ENCODE assay signal across 1 cellular context in the genomic region with DNA sequence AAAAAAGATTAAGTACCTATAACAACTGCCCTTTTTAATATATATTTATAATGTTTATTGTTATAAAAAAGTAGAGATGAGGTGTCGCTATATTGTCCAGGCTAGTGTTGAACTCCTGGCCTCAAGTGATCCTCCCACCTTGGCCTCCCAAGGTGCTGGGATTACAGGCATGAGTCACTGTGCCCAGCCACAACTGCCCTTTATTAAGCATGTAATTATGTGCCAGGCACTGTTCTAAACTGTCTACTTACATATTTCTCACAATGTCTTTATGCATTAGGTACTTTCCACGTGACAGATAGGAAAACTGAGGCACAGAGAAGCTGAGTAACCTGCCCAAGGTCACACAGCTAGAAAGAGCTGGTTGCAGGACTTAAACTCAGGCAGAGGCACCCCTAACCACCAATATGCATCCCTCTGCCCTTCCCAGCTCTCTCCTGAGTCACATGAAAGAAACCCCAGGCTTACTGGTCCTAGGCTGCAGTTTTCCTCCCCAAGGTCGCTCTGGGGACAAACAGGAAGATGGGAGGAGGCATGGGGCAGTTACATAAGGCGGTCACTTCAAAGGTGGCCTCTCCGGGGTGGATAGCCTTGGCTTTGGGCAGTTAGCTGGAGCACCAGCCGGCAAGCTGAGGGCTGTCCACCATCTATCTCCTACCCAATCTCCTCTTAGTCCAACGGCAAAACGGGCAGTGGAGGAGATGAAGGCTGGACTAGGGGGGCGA.
TF ChIP-seq lines count a peak whose summit lies in the region.

No MANE protein-coding gene starts in this region.

TF ChIP-seq in HepG2, 621 proteins besides CTCF, POLR2A, EP300 and RAD21 (continued from another document and continues in another):
- TF ChIP-seq, protein P1, sequence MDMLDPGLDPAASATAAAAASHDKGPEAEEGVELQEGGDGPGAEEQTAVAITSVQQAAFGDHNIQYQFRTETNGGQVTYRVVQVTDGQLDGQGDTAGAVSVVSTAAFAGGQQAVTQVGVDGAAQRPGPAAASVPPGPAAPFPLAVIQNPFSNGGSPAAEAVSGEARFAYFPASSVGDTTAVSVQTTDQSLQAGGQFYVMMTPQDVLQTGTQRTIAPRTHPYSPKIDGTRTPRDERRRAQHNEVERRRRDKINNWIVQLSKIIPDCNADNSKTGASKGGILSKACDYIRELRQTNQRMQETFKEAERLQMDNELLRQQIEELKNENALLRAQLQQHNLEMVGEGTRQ (IDR thresholded peaks at IDR 0.05; ENCODE audit: low read depth, low read length) = no peak
- TF ChIP-seq, protein P1 (CRISPR knock-in tag; IDR thresholded peaks at IDR 0.05; ENCODE audit: borderline replicate concordance) = no peak
- no peak for TF ChIP-seq SNAPC5 (CRISPR knock-in tag; IDR thresholded peaks at IDR 0.05; ENCODE audit: borderline replicate concordance)
- no peak for TF ChIP-seq ZIK1 (CRISPR knock-in tag; IDR thresholded peaks at IDR 0.05; ENCODE audit: borderline replicate concordance, low read depth)
- TF ChIP-seq ZNF780A (CRISPR knock-in tag; IDR thresholded peaks at IDR 0.05) = no peak
- peak; percentile 66; the same call in 1 of the 2 replicates for TF ChIP-seq SMAD1 (CRISPR knock-in tag; IDR thresholded peaks at IDR 0.05; ENCODE audit: borderline replicate concordance, low read depth)
- TF ChIP-seq E2F5 (CRISPR knock-in tag; conservative IDR thresholded peaks at IDR 0.05) = no peak
- TF ChIP-seq ATRX (CRISPR knock-in tag; IDR thresholded peaks at IDR 0.05; ENCODE audit: borderline replicate concordance) = no peak
- peak; percentile 86; the same call in 1 of the 2 replicates for TF ChIP-seq ZNF788 (CRISPR knock-in tag; IDR thresholded peaks at IDR 0.05; ENCODE audit: borderline replicate concordance)
- TF ChIP-seq HOXA5 (CRISPR knock-in tag; IDR thresholded peaks at IDR 0.05) = 0 out of 2 replicates have a peak, but pooled peaks have one; percentile 25
- no peak for TF ChIP-seq MYNN (CRISPR knock-in tag; IDR thresholded peaks at IDR 0.05; ENCODE audit: low read depth)
- TF ChIP-seq ZNF451 (CRISPR knock-in tag; IDR thresholded peaks at IDR 0.05) = no peak
- no peak for TF ChIP-seq ZNF558 (CRISPR knock-in tag; IDR thresholded peaks at IDR 0.05; ENCODE audit: borderline replicate concordance)
- TF ChIP-seq ATM (IDR thresholded peaks at IDR 0.05; ENCODE audit: borderline replicate concordance) = no peak
- TF ChIP-seq ZBTB37 (CRISPR knock-in tag; IDR thresholded peaks at IDR 0.05) = no peak
- TF ChIP-seq TBL1XR1 (IDR thresholded peaks at IDR 0.05; ENCODE audit: borderline replicate concordance, low read length, partially characterized antibody) = peak; percentile 91
- peak; percentile 72; the same call in 1 of the 2 replicates for TF ChIP-seq POGK (CRISPR knock-in tag; conservative IDR thresholded peaks at IDR 0.05)
- no peak for TF ChIP-seq HMGA1 (CRISPR knock-in tag; conservative IDR thresholded peaks at IDR 0.05)
- peak; percentile 52; the same call in 1 of the 2 replicates for TF ChIP-seq GFI1 (CRISPR knock-in tag; IDR thresholded peaks at IDR 0.05; ENCODE audit: borderline replicate concordance)
- TF ChIP-seq PBX3 (CRISPR knock-in tag; IDR thresholded peaks at IDR 0.05; ENCODE audit: borderline replicate concordance) = no peak
- no peak; the same call in 1 of the 2 replicates for TF ChIP-seq SIX1 (CRISPR knock-in tag; IDR thresholded peaks at IDR 0.05; ENCODE audit: borderline replicate concordance)
- no peak for TF ChIP-seq ATAD3A (CRISPR knock-in tag; IDR thresholded peaks at IDR 0.05)
- peak; percentile 65 for TF ChIP-seq GABPB1 (CRISPR knock-in tag; IDR thresholded peaks at IDR 0.05)
- no peak for TF ChIP-seq CREB3 (CRISPR knock-in tag; IDR thresholded peaks at IDR 0.05)
- TF ChIP-seq IRF2 (CRISPR knock-in tag; IDR thresholded peaks at IDR 0.05) = peak; percentile 92
- TF ChIP-seq ZNF382 (CRISPR knock-in tag; IDR thresholded peaks at IDR 0.05; ENCODE audit: borderline replicate concordance) = no peak
- TF ChIP-seq MIER2 (CRISPR knock-in tag; IDR thresholded peaks at IDR 0.05) = peak; percentile 77
- TF ChIP-seq ZNF335 (CRISPR knock-in tag; IDR thresholded peaks at IDR 0.05) = peak; percentile 49; the same call in 1 of the 2 replicates
- TF ChIP-seq CBX1 (IDR thresholded peaks at IDR 0.05; ENCODE audit: low read depth) = no peak
- no peak for TF ChIP-seq ZNF749 (CRISPR knock-in tag; IDR thresholded peaks at IDR 0.05; ENCODE audit: borderline replicate concordance)
- no peak for TF ChIP-seq ZNF468 (CRISPR knock-in tag; IDR thresholded peaks at IDR 0.05)
- no peak for TF ChIP-seq HCFC1 (IDR thresholded peaks at IDR 0.05; ENCODE audit: low read depth, low read length)
- TF ChIP-seq, protein P2, sequence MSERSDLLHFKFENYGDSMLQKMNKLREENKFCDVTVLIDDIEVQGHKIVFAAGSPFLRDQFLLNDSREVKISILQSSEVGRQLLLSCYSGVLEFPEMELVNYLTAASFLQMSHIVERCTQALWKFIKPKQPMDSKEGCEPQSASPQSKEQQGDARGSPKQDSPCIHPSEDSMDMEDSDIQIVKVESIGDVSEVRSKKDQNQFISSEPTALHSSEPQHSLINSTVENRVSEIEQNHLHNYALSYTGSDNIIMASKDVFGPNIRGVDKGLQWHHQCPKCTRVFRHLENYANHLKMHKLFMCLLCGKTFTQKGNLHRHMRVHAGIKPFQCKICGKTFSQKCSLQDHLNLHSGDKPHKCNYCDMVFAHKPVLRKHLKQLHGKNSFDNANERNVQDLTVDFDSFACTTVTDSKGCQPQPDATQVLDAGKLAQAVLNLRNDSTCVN (CRISPR knock-in tag; IDR thresholded peaks at IDR 0.05; ENCODE audit: borderline replicate concordance) = peak; percentile 50; the same call in 1 of the 2 replicates
- no peak for TF ChIP-seq GTF2F1 (IDR thresholded peaks at IDR 0.05; ENCODE audit: low read length)
- TF ChIP-seq ZNF12 (CRISPR knock-in tag; IDR thresholded peaks at IDR 0.05) = no peak
- no peak for TF ChIP-seq ATF5 (CRISPR knock-in tag; IDR thresholded peaks at IDR 0.05; ENCODE audit: low read depth)
- no peak for TF ChIP-seq NFRKB (IDR thresholded peaks at IDR 0.05)
- no peak for TF ChIP-seq ZNF703 (CRISPR knock-in tag; IDR thresholded peaks at IDR 0.05; ENCODE audit: borderline replicate concordance)
- TF ChIP-seq ZNF24 (IDR thresholded peaks at IDR 0.05) = no peak
- peak; percentile 90 for TF ChIP-seq BCL6 (CRISPR knock-in tag; IDR thresholded peaks at IDR 0.05)
- peak; percentile 83; the same call in 1 of the 2 replicates for TF ChIP-seq TBX2 (CRISPR knock-in tag; IDR thresholded peaks at IDR 0.05; ENCODE audit: borderline replicate concordance)
- peak; percentile 50; the same call in 1 of the 2 replicates for TF ChIP-seq ETV6 (CRISPR knock-in tag; conservative IDR thresholded peaks at IDR 0.05)
- TF ChIP-seq REL (CRISPR knock-in tag; conservative IDR thresholded peaks at IDR 0.05) = no peak
- TF ChIP-seq, protein P3, sequence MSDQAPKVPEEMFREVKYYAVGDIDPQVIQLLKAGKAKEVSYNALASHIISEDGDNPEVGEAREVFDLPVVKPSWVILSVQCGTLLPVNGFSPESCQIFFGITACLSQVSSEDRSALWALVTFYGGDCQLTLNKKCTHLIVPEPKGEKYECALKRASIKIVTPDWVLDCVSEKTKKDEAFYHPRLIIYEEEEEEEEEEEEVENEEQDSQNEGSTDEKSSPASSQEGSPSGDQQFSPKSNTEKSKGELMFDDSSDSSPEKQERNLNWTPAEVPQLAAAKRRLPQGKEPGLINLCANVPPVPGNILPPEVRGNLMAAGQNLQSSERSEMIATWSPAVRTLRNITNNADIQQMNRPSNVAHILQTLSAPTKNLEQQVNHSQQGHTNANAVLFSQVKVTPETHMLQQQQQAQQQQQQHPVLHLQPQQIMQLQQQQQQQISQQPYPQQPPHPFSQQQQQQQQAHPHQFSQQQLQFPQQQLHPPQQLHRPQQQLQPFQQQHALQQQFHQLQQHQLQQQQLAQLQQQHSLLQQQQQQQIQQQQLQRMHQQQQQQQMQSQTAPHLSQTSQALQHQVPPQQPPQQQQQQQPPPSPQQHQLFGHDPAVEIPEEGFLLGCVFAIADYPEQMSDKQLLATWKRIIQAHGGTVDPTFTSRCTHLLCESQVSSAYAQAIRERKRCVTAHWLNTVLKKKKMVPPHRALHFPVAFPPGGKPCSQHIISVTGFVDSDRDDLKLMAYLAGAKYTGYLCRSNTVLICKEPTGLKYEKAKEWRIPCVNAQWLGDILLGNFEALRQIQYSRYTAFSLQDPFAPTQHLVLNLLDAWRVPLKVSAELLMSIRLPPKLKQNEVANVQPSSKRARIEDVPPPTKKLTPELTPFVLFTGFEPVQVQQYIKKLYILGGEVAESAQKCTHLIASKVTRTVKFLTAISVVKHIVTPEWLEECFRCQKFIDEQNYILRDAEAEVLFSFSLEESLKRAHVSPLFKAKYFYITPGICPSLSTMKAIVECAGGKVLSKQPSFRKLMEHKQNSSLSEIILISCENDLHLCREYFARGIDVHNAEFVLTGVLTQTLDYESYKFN (CRISPR knock-in tag; conservative IDR thresholded peaks at IDR 0.05) = peak; percentile 91
- TF ChIP-seq ZNF18 (CRISPR knock-in tag; IDR thresholded peaks at IDR 0.05; ENCODE audit: insufficient replicate concordance) = no peak
